In genomic region chr6:24991748-24992467, GRCh38 we compare ENCODE assay signal across 8 cellular contexts. TPM values are rescaled to one million over a fixed set of nuclear protein-coding genes. Genes with fewer than 3 reads are reported as not detected.
DNase-seq lines count a peak whose midpoint lies in the region; ATAC-seq and TF ChIP-seq lines count a peak whose summit lies in the region.

No MANE protein-coding gene starts in this region.

- no peaks in the 10 kb centered on the region for H3K9me2 ChIP-seq in PC-3 (replicated peaks; ENCODE audit: low read length)

- H3K4me2 ChIP-seq in PC-3 (ENCODE audit: low read length) = no peak overlapping the region

- no peaks in the 10 kb centered on the region for H3K27me3 ChIP-seq in HL-60 (ENCODE audit: insufficient read depth, poor library complexity, severe bottlenecking)
- no peaks in the 10 kb centered on the region for H3K27me3 ChIP-seq in PC-3 (ENCODE audit: low read length)

- H3K79me2 ChIP-seq in PC-3 (ENCODE audit: low read length) = no peaks in the 10 kb centered on the region

- H2AFZ ChIP-seq in PC-3 (ENCODE audit: low read length) = no peak overlapping the region

- intact Hi-C loops in PC-3 (cut with micrococcal nuclease) = loop anchor here (1.0 to 10.0 kb wide), 2 partner anchors 136 to 217 kb away; partner anchors contain the start of gene GMNN

- ATAC-seq in GM21367 (IDR thresholded peaks at IDR 0.05; ENCODE audit: unreplicated experiment) (peak; percentile 84), PC-3 (peak; percentile 68)
- ATAC-seq in activated T-cell treated with anti-CD3 and anti-CD28 coated beads, Interleukin-2, amount 50 U/mL, for 4 hours = peak; percentile 89 to 92

- H4K20me1 ChIP-seq in PC-3 (ENCODE audit: low read length) = no peaks in the 10 kb centered on the region

- H3K36me3 Mint-ChIP-seq in activated T-cell treated with anti-CD3 and anti-CD28 coated beads, Interleukin-2, amount 50 U/mL, for 4 hours (ENCODE audit: insufficient read depth) = peaks cover 3% of the 10 kb centered on the region

- no TSS peak for BruUV-seq in PC-3 (replicated peaks; lab: Mats Ljungman, UMichigan)

- peaks cover 5% of the 10 kb centered on the region for H3K9me3 Mint-ChIP-seq in activated T-cell treated with anti-CD3 and anti-CD28 coated beads, Interleukin-2, amount 50 U/mL, for 4 hours

- H3K27ac ChIP-seq in HL-60 (replicated peaks) (no peak overlapping the region), PC-3 (ENCODE audit: low read length) (no peak overlapping the region)

- no peaks in the 10 kb centered on the region for H3K9me3 ChIP-seq in PC-3 (ENCODE audit: low read length)

- CTCF ChIA-PET in PC-3 (lab: Charles Lee) = interaction anchor here (0.7 to 1.3 kb wide), 6 partner anchors 15 to 136 kb away, joined by 3 to 23 read pairs (median 4); no protein-coding TSS in a partner anchor

- no peaks in the 10 kb centered on the region for H3K36me3 ChIP-seq in PC-3 (ENCODE audit: low read depth, low read length)

- peaks cover 68% of the 10 kb centered on the region for H3K4me1 Mint-ChIP-seq in activated T-cell treated with anti-CD3 and anti-CD28 coated beads, Interleukin-2, amount 50 U/mL, for 4 hours (ENCODE audit: low read depth)

- TF ChIP-seq CTCF in HL-60 (IDR thresholded peaks at IDR 0.05; ENCODE audit: insufficient read depth, low read length) = peak; percentile 51
- peak; percentile 92 for TF ChIP-seq CTCF in PC-3 (conservative IDR thresholded peaks at IDR 0.05; ENCODE audit: low read depth, low read length)
- peak; percentile 71 for TF ChIP-seq CTCF in foreskin fibroblast (IDR thresholded peaks at IDR 0.05; ENCODE audit: low read depth, low read length)

- no peaks in the 10 kb centered on the region for H3F3A ChIP-seq in PC-3 (ENCODE audit: low read length, unreplicated experiment)

- POLR2A ChIA-PET in PC-3 (lab: Charles Lee; ENCODE audit: unreplicated experiment) = no interaction called here

- no peaks in the 10 kb centered on the region for H3K27me3 Mint-ChIP-seq in activated T-cell treated with anti-CD3 and anti-CD28 coated beads, Interleukin-2, amount 50 U/mL, for 4 hours (ENCODE audit: low read depth)

- peak overlapping the region; percentile 8 for H3K4me3 Mint-ChIP-seq in activated T-cell treated with anti-CD3 and anti-CD28 coated beads, Interleukin-2, amount 50 U/mL, for 4 hours

- DNase-seq in DMS153 (lab: John Stamatoyannopoulos, UW) (peak; percentile 26), HL-60 (ENCODE audit: low read depth in 1 of 2, low spot score in 1 of 2) (peak in 1 of 2 experiments; percentile 60), PC-3 (peak; percentile 72), foreskin fibroblast (peak in 1 of 2 donors; percentile 68), renal cortical epithelial cell (ENCODE audit: low read depth) (peak; percentile 49), cerebellar nuclear complex (lab: John Stamatoyannopoulos, UW) (no peak)
- peak; percentile 69 for DNase-seq in activated T-cell treated with anti-CD3 and anti-CD28 coated beads, Interleukin-2, amount 50 U/mL, for 4 hours

- H3K4me3 ChIP-seq in HL-60 (replicated peaks; ENCODE audit: insufficient read depth, low read length) (no peak overlapping the region), PC-3 (ENCODE audit: low read length) (no peak overlapping the region), foreskin fibroblast (ENCODE audit: low read depth in 1 of 2, low read length in 2 of 2) (no peak overlapping the region)

- H3K9ac ChIP-seq in PC-3 (ENCODE audit: low read length) = no peak overlapping the region

- peaks cover 10% of the 10 kb centered on the region for H3K4me1 ChIP-seq in PC-3 (ENCODE audit: insufficient read depth, low read length)

RNA-seq across cellular contexts. Expression of gene RIPOR2, which starts 56.1 kb away (rescaled TPM):
- total RNA-seq in PC-3 (2014; rRNA removed) (0.44 and 0.52 TPM in 2 replicates), renal cortical epithelial cell (0.60 and 1.0 TPM in 2 replicates)
- total RNA-seq in activated T-cell treated with anti-CD3 and anti-CD28 coated beads, Interleukin-2, amount 50 U/mL, for 4 hours = 10 to 100 TPM; 14.7 to 17.4 (median 16.8) TPM

Comparison
In these comparisons a context has a peak if more than half of its experiments do, and no peak if none do; other contexts are left out.
1. DNase-seq: peak in DMS153 (single experiment), PC-3 (single experiment), activated T-cell treated with anti-CD3 and anti-CD28 coated beads, Interleukin-2, amount 50 U/mL, for 4 hours (single experiment) and renal cortical epithelial cell (single experiment); none in cerebellar nuclear complex (0 of 2).
2. Peak in every context shown above with its lines, with median percentiles within 50 percentile points of each other: ATAC-seq and CTCF ChIP-seq.